In genomic region chr10:18312385-18313145, GRCh38 we compare ENCODE assay signal across 8 cellular contexts.
DNase-seq lines count a peak whose midpoint lies in the region; ATAC-seq lines count a peak whose summit lies in the region.

No MANE protein-coding gene starts in this region.

- H3K9ac ChIP-seq in endocrine pancreas (ENCODE audit: control insufficient read depth, insufficient read depth, low read length), result peak overlapping the region; percentile 39
- H3K9ac ChIP-seq in muscle layer of colon (ENCODE audit: low read length), result no peak overlapping the region

- ATAC-seq in GM18873 (IDR thresholded peaks at IDR 0.05; ENCODE audit: low FRiP score, unreplicated experiment) (peak; percentile 93), HG03103 (IDR thresholded peaks at IDR 0.05; ENCODE audit: low read depth, unreplicated experiment) (peak; percentile 93)

- H3K4me3 ChIP-seq in endocrine pancreas (ENCODE audit: control insufficient read depth, insufficient read depth, low read length), result peak overlapping the region; percentile 80
- no peak overlapping the region for H3K4me3 ChIP-seq in muscle layer of colon (ENCODE audit: low read depth in 1 of 2, low read length in 2 of 2)

- in situ Hi-C loops in ACHN (cut with HindIII; ENCODE audit: low pct_ligation_motif_present, low pct_unique_long_range_greater_than_20kb, low sequenced_read_pairs), result no loop called here

- H3K36me3 ChIP-seq in endocrine pancreas (ENCODE audit: control insufficient read depth, insufficient read depth, low read length) (no peaks in the 10 kb centered on the region), muscle layer of colon (ENCODE audit: insufficient read depth, low read length) (no peaks in the 10 kb centered on the region)

- H3K27ac ChIP-seq in muscle layer of colon (ENCODE audit: low read depth, low read length), result peak overlapping the region; percentile 46

- H3K9me3 ChIP-seq in endocrine pancreas (ENCODE audit: control insufficient read depth, low read length), result no peaks in the 10 kb centered on the region
- no peaks in the 10 kb centered on the region for H3K9me3 ChIP-seq in muscle layer of colon (ENCODE audit: low read length)

- no peaks in the 10 kb centered on the region for H3K27me3 ChIP-seq in endocrine pancreas (ENCODE audit: control insufficient read depth, insufficient read depth, low read length)
- H3K27me3 ChIP-seq in muscle layer of colon (ENCODE audit: control insufficient read depth in 1 of 2, insufficient read depth in 2 of 2, low read length in 2 of 2), result no peaks in the 10 kb centered on the region

- H3K4me1 ChIP-seq in endocrine pancreas (ENCODE audit: control insufficient read depth, insufficient read depth, low read length) (peaks cover 14% of the 10 kb centered on the region), muscle layer of colon (ENCODE audit: insufficient read depth, low read length) (peaks cover 20% of the 10 kb centered on the region)

- DNase-seq in ACHN (peak; percentile 28), NOMO-1 (lab: John Stamatoyannopoulos, UW; ENCODE audit: unreplicated experiment in 2 of 2) (peak; percentile 47 to 81), T-helper 1 cell (no peak)
- no peak for DNase-seq in stimulated activated CD4-positive, alpha-beta T cell treated with anti-CD3 and anti-CD28 coated beads, Interleukin-4, amount 100 ng/mL, for 24 hours

Comparison
In these comparisons a context has a peak if more than half of its experiments do, and no peak if none do; other contexts are left out.
1. DNase-seq: peak in ACHN (single experiment) and NOMO-1 (2 of 2); none in stimulated activated CD4-positive, alpha-beta T cell treated with anti-CD3 and anti-CD28 coated beads, Interleukin-4, amount 100 ng/mL, for 24 hours (single experiment) and T-helper 1 cell (0 of 5).